Comparison of ENCODE assay signal across 30 cellular contexts in genomic region chr1:209227941-209228340, GRCh38.
"Had no signal": no experiment of that assay in that cellular context is flagged by ENCODE, and none has a peak within 500 bp of the region (broad histone marks: within the 10 kb centered on the region; RNA-seq: fewer than 3 reads in every experiment).

No MANE protein-coding gene starts in this region.

- H3K9me3 ChIP-seq: psoas muscle, suprapubic skin, testis, transverse colon, upper lobe of right lung, uterus had no signal

- H3K9ac ChIP-seq: neural progenitor cell had no signal

- ATAC-seq: naive thymus-derived CD4-positive, alpha-beta T cell; natural killer cell; psoas muscle; right cardiac atrium; sciatic nerve; stimulated activated memory B cell treated with anti-CD40 and anti-IgM and Interleukin-4, amounts not matched to agents 10 μg/mL and 1 μg/mL and 100 μg/mL, for 72 hours; stimulated activated naive CD8-positive, alpha-beta T cell treated with anti-CD3 and anti-CD28 coated beads, Interleukin-15, amount 100 ng/mL, for 72 hours; stimulated activated naive CD8-positive, alpha-beta T cell treated with anti-CD3 and anti-CD28 coated beads, Interleukin-15, Interleukin-2, amounts not matched to agents 100 U/mL and 50 U/mL, for 24 hours; upper lobe of right lung had no signal

- H3K36me3 ChIP-seq: neural progenitor cell, ovary, spleen, suprapubic skin, tibial artery, transverse colon, upper lobe of right lung, uterus had no signal

- H2AFZ ChIP-seq: neural progenitor cell had no signal

- H3K27me3 ChIP-seq: neural progenitor cell, ovary, testis, uterus had no signal

- H3K27ac ChIP-seq: neural progenitor cell, ovary, psoas muscle, skin epidermis, spleen, suprapubic skin, testis, tibial artery, transverse colon, upper lobe of right lung, uterus had no signal

- H3K36me3 Mint-ChIP-seq: neural progenitor cell; stimulated activated memory B cell treated with anti-CD40 and anti-IgM and Interleukin-4, amounts not matched to agents 10 μg/mL and 1 μg/mL and 100 μg/mL, for 72 hours had no signal

- H3K4me2 ChIP-seq: neural progenitor cell, smooth muscle cell had no signal

- DNase-seq: naive thymus-derived CD4-positive, alpha-beta T cell; natural killer cell; occipital lobe; ovary; psoas muscle; right cardiac atrium; spleen; stimulated activated CD4-positive, alpha-beta T cell treated with anti-CD3 and anti-CD28 coated beads, Interleukin-12 subunit alpha, Interleukin-12 subunit beta, amount 100 ng/mL, for 4 hours; stimulated activated CD4-positive, alpha-beta T cell treated with anti-CD3 and anti-CD28 coated beads, Interleukin-1b, Interleukin-23, amount 100 ng/mL, for 48 hours; stimulated activated CD4-positive, alpha-beta T cell treated with anti-CD3 and anti-CD28 coated beads, Interleukin-4, amount 100 ng/mL, for 1 hour; stimulated activated CD4-positive, alpha-beta T cell treated with anti-CD3 and anti-CD28 coated beads, Interleukin-4, amount 100 ng/mL, for 4 hours; stimulated activated CD8-positive, alpha-beta memory T cell treated with anti-CD3 and anti-CD28 coated beads, Interleukin-4, amount 100 ng/mL, for 48 hours; stimulated activated naive CD4-positive, alpha-beta T cell; stimulated activated naive CD8-positive, alpha-beta T cell treated with anti-CD3 and anti-CD28 coated beads, Interleukin-15, amount 100 ng/mL, for 72 hours; stimulated activated naive CD8-positive, alpha-beta T cell treated with anti-CD3 and anti-CD28 coated beads, Interleukin-15, Interleukin-2, amounts not matched to agents 100 U/mL and 50 U/mL, for 24 hours; substantia nigra; testis; tibial artery; transverse colon; upper lobe of right lung; uterus had no signal

- H3K4me3 ChIP-seq: neural progenitor cell, ovary, psoas muscle, skin epidermis, smooth muscle cell, spleen, suprapubic skin, testis, tibial artery, transverse colon, upper lobe of right lung, uterus had no signal

- H3K27ac Mint-ChIP-seq: naive thymus-derived CD4-positive, alpha-beta T cell; natural killer cell; nephron; neural progenitor cell; progenitor cell of endocrine pancreas; stimulated activated memory B cell treated with anti-CD40 and anti-IgM and Interleukin-4, amounts not matched to agents 10 μg/mL and 1 μg/mL and 100 μg/mL, for 72 hours; stimulated activated naive CD8-positive, alpha-beta T cell treated with anti-CD3 and anti-CD28 coated beads, Interleukin-15, amount 100 ng/mL, for 72 hours; type B pancreatic cell had no signal

- H3K4me1 ChIP-seq: neural progenitor cell, psoas muscle, spleen, testis, tibial artery, transverse colon, upper lobe of right lung, uterus had no signal

- H3K4me3 Mint-ChIP-seq: naive thymus-derived CD4-positive, alpha-beta T cell; natural killer cell; nephron; neural progenitor cell; stimulated activated memory B cell treated with anti-CD40 and anti-IgM and Interleukin-4, amounts not matched to agents 10 μg/mL and 1 μg/mL and 100 μg/mL, for 72 hours; stimulated activated naive CD8-positive, alpha-beta T cell treated with anti-CD3 and anti-CD28 coated beads, Interleukin-15, amount 100 ng/mL, for 72 hours; type B pancreatic cell had no signal

- H3K4me1 Mint-ChIP-seq: natural killer cell; nephron; neural progenitor cell; stimulated activated naive CD8-positive, alpha-beta T cell treated with anti-CD3 and anti-CD28 coated beads, Interleukin-15, amount 100 ng/mL, for 72 hours had no signal

- H3K27me3 Mint-ChIP-seq: progenitor cell of endocrine pancreas had no signal
